In genomic region chr6:88492824-88493223, GRCh38 we compare ENCODE assay signal across 11 cellular contexts.
A peak's percentile ranks its signal among the peaks of the same experiment; 100 is the strongest.
DNase-seq lines count a peak whose midpoint lies in the region; ATAC-seq and TF ChIP-seq lines count a peak whose summit lies in the region.
"Had no signal": no experiment of that assay in that cellular context is flagged by ENCODE, and none has a peak within 500 bp of the region (broad histone marks: within the 10 kb centered on the region; RNA-seq: fewer than 3 reads in every experiment).

No MANE protein-coding gene starts in this region.

- no peak overlapping the region for H3K9ac ChIP-seq in IMR-90 (ENCODE audit: low read depth, low read length)

- peak; percentile 5 for DNase-seq in DMS114 treated with DMSO at 0.1 percent for 48 hours (lab: John Stamatoyannopoulos, UW; ENCODE audit: unreplicated experiment)
- DNase-seq in IMR-90, result peak; percentile 28
- DNase-seq in astrocyte of the hippocampus (ENCODE audit: low read depth, low spot score), result peak; percentile 58
- DNase-seq in lower lobe of right lung, result no peak
- no peak for DNase-seq in activated CD4-positive, alpha-beta T cell treated with anti-CD3 and anti-CD28 coated beads, Interleukin-2, amount 50 U/mL, for 1 hour
- no peak for DNase-seq in DMS153 treated with DMSO at 0.1 percent for 48 hours (lab: John Stamatoyannopoulos, UW; ENCODE audit: unreplicated experiment)
- DNase-seq in natural killer cell treated with Interleukin-12 subunit alpha and Interleukin-12 subunit beta and Interleukin-15 and Interleukin-18, amount 100 ng/mL, for 72 hours (ENCODE audit: low spot score), result no peak
- DNase-seq: activated effector memory CD4-positive, alpha-beta T cell treated with Interleukin-2 at 50 U/mL for 16 hours; NCI-H1417 treated with DMSO at 0.1 percent for 48 hours; substantia nigra had no signal

- WGBS in IMR-90 (ENCODE audit: extremely low coverage in 2 of 2, insufficient read length in 1 of 2), 2 experiments, result no CpG with 5 or more reads among the region's 2 CpGs

- in situ Hi-C loops in IMR-90 (cut with MboI; ENCODE audit: low sequenced_read_pairs), result no loop called here

- no peak overlapping the region for H3K27ac ChIP-seq in IMR-90 (ENCODE audit: insufficient read depth, low read length)
- no peak overlapping the region for H3K27ac ChIP-seq in lower lobe of right lung

- H3K4me1 ChIP-seq in IMR-90 (ENCODE audit: control insufficient read depth, insufficient read depth, low read length) (no peaks in the 10 kb centered on the region), lower lobe of right lung (no peaks in the 10 kb centered on the region)

- no peak overlapping the region for H2BK120ac ChIP-seq in IMR-90 (ENCODE audit: low read depth, low read length)

- intact Hi-C loops in IMR-90 (cut with micrococcal nuclease) (loop anchor here (2.0 to 10.0 kb wide), 3 partner anchors 374 to 1098 kb away; no protein-coding TSS in a partner anchor), lower lobe of right lung (cut with DNase I) (no loop called here)

- no peak overlapping the region for H4K91ac ChIP-seq in IMR-90 (ENCODE audit: insufficient read depth, low read depth, low read length)

- no peaks in the 10 kb centered on the region for H4K20me1 ChIP-seq in IMR-90 (ENCODE audit: insufficient read depth, low read length)

- H2AK5ac ChIP-seq in IMR-90 (ENCODE audit: low read depth, low read length), result no peak overlapping the region

- H3K56ac ChIP-seq in IMR-90 (ENCODE audit: extremely low read depth, insufficient read depth, low read length), result no peak overlapping the region

- no peaks in the 10 kb centered on the region for H3K36me3 Mint-ChIP-seq in natural killer cell treated with Interleukin-12 subunit alpha and Interleukin-12 subunit beta and Interleukin-15 and Interleukin-18, amount 100 ng/mL, for 72 hours

- H3K27me3 ChIP-seq in IMR-90 (ENCODE audit: control insufficient read depth, insufficient read depth, low read length) (no peaks in the 10 kb centered on the region), lower lobe of right lung (ENCODE audit: low read depth) (no peaks in the 10 kb centered on the region)

- no peak overlapping the region for H3K4me2 ChIP-seq in IMR-90 (ENCODE audit: low read depth, low read length)

- no peaks in the 10 kb centered on the region for H3K9me3 Mint-ChIP-seq in natural killer cell treated with Interleukin-12 subunit alpha and Interleukin-12 subunit beta and Interleukin-15 and Interleukin-18, amount 100 ng/mL, for 72 hours

- H2BK5ac ChIP-seq in IMR-90 (ENCODE audit: low read depth, low read length, poor library complexity, severe bottlenecking), result no peak overlapping the region

- TF ChIP-seq CTCF in IMR-90 (conservative IDR thresholded peaks at IDR 0.05; ENCODE audit: low read depth, low read length) (peak; percentile 36), lower lobe of right lung (IDR thresholded peaks at IDR 0.05) (peak; percentile 44)

- no peak overlapping the region for H2BK15ac ChIP-seq in IMR-90 (ENCODE audit: low read depth, low read length)

- POLR2A ChIA-PET in IMR-90 (lab: Charles Lee; ENCODE audit: unreplicated experiment), result no interaction called here

- H2AK9ac ChIP-seq in IMR-90 (replicated peaks; ENCODE audit: low read depth, low read length, poor library complexity), result no peak overlapping the region

- no peak overlapping the region for H4K8ac ChIP-seq in IMR-90 (ENCODE audit: low read depth in 2 of 2, low read length in 2 of 2)

- TF ChIP-seq RAD21 in IMR-90 (IDR thresholded peaks at IDR 0.05; ENCODE audit: low read length), result peak; percentile 32; the same call in 1 of the 2 replicates

- H3K9me3 ChIP-seq in IMR-90 (ENCODE audit: control insufficient read depth, insufficient read depth, low read length), result no peaks in the 10 kb centered on the region
- no peaks in the 10 kb centered on the region for H3K9me3 ChIP-seq in lower lobe of right lung

- H3K4ac ChIP-seq in IMR-90 (ENCODE audit: low read depth, low read length), result no peak overlapping the region

- H3K9me1 ChIP-seq in IMR-90 (ENCODE audit: insufficient read depth, low read length), result no peaks in the 10 kb centered on the region

- H2AFZ ChIP-seq in IMR-90 (replicated peaks; ENCODE audit: low read length, poor library complexity), result no peak overlapping the region

- CTCF ChIA-PET in IMR-90 (lab: Yijun Ruan, JAX), result interaction anchor here (0.6 to 1.3 kb wide), 5 partner anchors 11 to 1100 kb away, joined by 3 read pairs; no protein-coding TSS in a partner anchor

- no peak overlapping the region for H3K18ac ChIP-seq in IMR-90 (ENCODE audit: low read depth, low read length)

- dilution Hi-C loops in IMR-90 (cut with HindIII; ENCODE audit: low sequenced_read_pairs, unreplicated experiment), result no loop called here

- H3K23ac ChIP-seq in IMR-90 (ENCODE audit: low read depth, low read length), result no peak overlapping the region

- ATAC-seq in IMR-90 (ENCODE audit: low read depth) (peak; percentile 44; the same call in 1 of the 2 replicates), lower lobe of right lung (peak in 1 of 2 donors; percentile 53), GM18873 (IDR thresholded peaks at IDR 0.05; ENCODE audit: low FRiP score, unreplicated experiment) (no peak)
- ATAC-seq in natural killer cell treated with Interleukin-12 subunit alpha and Interleukin-12 subunit beta and Interleukin-15 and Interleukin-18, amount 100 ng/mL, for 72 hours, result no peak

- no peaks in the 10 kb centered on the region for H3K79me1 ChIP-seq in IMR-90 (ENCODE audit: low read depth in 1 of 2, low read length in 2 of 2)

- H3K14ac ChIP-seq in IMR-90 (replicated peaks; ENCODE audit: low read depth, low read length), result no peak overlapping the region

- no peak overlapping the region for H3K27ac Mint-ChIP-seq in natural killer cell treated with Interleukin-12 subunit alpha and Interleukin-12 subunit beta and Interleukin-15 and Interleukin-18, amount 100 ng/mL, for 72 hours

- H3K36me3 ChIP-seq in IMR-90 (ENCODE audit: control insufficient read depth, insufficient read depth, low read length), result no peaks in the 10 kb centered on the region
- no peaks in the 10 kb centered on the region for H3K36me3 ChIP-seq in lower lobe of right lung

- TF ChIP-seq POLR2A in IMR-90 (IDR thresholded peaks at IDR 0.05; ENCODE audit: low read depth, low read length), result no peak

- H2BK20ac ChIP-seq in IMR-90 (ENCODE audit: low read depth, low read length), result no peak overlapping the region

- H4K5ac ChIP-seq in IMR-90 (ENCODE audit: low read depth, low read length), result no peak overlapping the region

- no TSS peak for BruUV-seq in IMR-90 (replicated peaks; lab: Mats Ljungman, UMichigan)

- no peak overlapping the region for H3K4me3 Mint-ChIP-seq in natural killer cell treated with Interleukin-12 subunit alpha and Interleukin-12 subunit beta and Interleukin-15 and Interleukin-18, amount 100 ng/mL, for 72 hours

- H3K4me3 ChIP-seq in IMR-90 (ENCODE audit: insufficient read depth, low read depth, low read length) (no peak overlapping the region), lower lobe of right lung (no peak overlapping the region)

- H3K27me3 Mint-ChIP-seq in natural killer cell treated with Interleukin-12 subunit alpha and Interleukin-12 subunit beta and Interleukin-15 and Interleukin-18, amount 100 ng/mL, for 72 hours, result peaks cover 13 to 20% of the 10 kb centered on the region in 2 donors

- H3K4me1 Mint-ChIP-seq in natural killer cell treated with Interleukin-12 subunit alpha and Interleukin-12 subunit beta and Interleukin-15 and Interleukin-18, amount 100 ng/mL, for 72 hours (ENCODE audit: low read depth in 2 of 2), result no peaks in the 10 kb centered on the region

TF ChIP-seq in IMR-90, 13 proteins besides CTCF, POLR2A, EP300 and RAD21:
- TF ChIP-seq CHD1 (IDR thresholded peaks at IDR 0.05; ENCODE audit: low read depth, low read length) (no peak), RFX5 (IDR thresholded peaks at IDR 0.05; ENCODE audit: low read depth, low read length) (no peak), FOS (IDR thresholded peaks at IDR 0.05; ENCODE audit: low read depth, low read length) (no peak), MAFK (IDR thresholded peaks at IDR 0.05; ENCODE audit: low read depth, low read length) (peak; percentile 24; the same call in 1 of the 2 replicates), MAZ (IDR thresholded peaks at IDR 0.05; ENCODE audit: borderline replicate concordance, low read depth, low read length) (no peak), BHLHE40 (IDR thresholded peaks at IDR 0.05; ENCODE audit: low read depth, low read length) (no peak), SMC3 (IDR thresholded peaks at IDR 0.05; ENCODE audit: low read depth, low read length) (peak; percentile 34), RCOR1 (IDR thresholded peaks at IDR 0.05; ENCODE audit: insufficient replicate concordance, low read length) (no peak), CEBPB (IDR thresholded peaks at IDR 0.05; ENCODE audit: low read depth, low read length) (no peak), NFE2L2 (IDR thresholded peaks at IDR 0.05; ENCODE audit: low read depth, low read length) (peak; percentile 97), MXI1 (IDR thresholded peaks at IDR 0.05; ENCODE audit: borderline replicate concordance, low read depth, low read length) (no peak)
- TF ChIP-seq, protein P1, sequence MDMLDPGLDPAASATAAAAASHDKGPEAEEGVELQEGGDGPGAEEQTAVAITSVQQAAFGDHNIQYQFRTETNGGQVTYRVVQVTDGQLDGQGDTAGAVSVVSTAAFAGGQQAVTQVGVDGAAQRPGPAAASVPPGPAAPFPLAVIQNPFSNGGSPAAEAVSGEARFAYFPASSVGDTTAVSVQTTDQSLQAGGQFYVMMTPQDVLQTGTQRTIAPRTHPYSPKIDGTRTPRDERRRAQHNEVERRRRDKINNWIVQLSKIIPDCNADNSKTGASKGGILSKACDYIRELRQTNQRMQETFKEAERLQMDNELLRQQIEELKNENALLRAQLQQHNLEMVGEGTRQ (IDR thresholded peaks at IDR 0.05; ENCODE audit: low read depth, low read length), result no peak
- TF ChIP-seq, protein P2, sequence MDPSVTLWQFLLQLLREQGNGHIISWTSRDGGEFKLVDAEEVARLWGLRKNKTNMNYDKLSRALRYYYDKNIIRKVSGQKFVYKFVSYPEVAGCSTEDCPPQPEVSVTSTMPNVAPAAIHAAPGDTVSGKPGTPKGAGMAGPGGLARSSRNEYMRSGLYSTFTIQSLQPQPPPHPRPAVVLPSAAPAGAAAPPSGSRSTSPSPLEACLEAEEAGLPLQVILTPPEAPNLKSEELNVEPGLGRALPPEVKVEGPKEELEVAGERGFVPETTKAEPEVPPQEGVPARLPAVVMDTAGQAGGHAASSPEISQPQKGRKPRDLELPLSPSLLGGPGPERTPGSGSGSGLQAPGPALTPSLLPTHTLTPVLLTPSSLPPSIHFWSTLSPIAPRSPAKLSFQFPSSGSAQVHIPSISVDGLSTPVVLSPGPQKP (IDR thresholded peaks at IDR 0.05; ENCODE audit: borderline replicate concordance, low read depth, low read length), result no peak

Comparison
In these comparisons a context has a peak if more than half of its experiments do, and no peak if none do; other contexts are left out.
1. DNase-seq: peak in DMS114 treated with DMSO at 0.1 percent for 48 hours (single experiment), IMR-90 (single experiment) and astrocyte of the hippocampus (single experiment); none in lower lobe of right lung (single experiment), activated CD4-positive, alpha-beta T cell treated with anti-CD3 and anti-CD28 coated beads, Interleukin-2, amount 50 U/mL, for 1 hour (single experiment), DMS153 treated with DMSO at 0.1 percent for 48 hours (single experiment) and natural killer cell treated with Interleukin-12 subunit alpha and Interleukin-12 subunit beta and Interleukin-15 and Interleukin-18, amount 100 ng/mL, for 72 hours (single experiment).